ENCODE assay signal across 26 cellular contexts in the genomic region with DNA sequence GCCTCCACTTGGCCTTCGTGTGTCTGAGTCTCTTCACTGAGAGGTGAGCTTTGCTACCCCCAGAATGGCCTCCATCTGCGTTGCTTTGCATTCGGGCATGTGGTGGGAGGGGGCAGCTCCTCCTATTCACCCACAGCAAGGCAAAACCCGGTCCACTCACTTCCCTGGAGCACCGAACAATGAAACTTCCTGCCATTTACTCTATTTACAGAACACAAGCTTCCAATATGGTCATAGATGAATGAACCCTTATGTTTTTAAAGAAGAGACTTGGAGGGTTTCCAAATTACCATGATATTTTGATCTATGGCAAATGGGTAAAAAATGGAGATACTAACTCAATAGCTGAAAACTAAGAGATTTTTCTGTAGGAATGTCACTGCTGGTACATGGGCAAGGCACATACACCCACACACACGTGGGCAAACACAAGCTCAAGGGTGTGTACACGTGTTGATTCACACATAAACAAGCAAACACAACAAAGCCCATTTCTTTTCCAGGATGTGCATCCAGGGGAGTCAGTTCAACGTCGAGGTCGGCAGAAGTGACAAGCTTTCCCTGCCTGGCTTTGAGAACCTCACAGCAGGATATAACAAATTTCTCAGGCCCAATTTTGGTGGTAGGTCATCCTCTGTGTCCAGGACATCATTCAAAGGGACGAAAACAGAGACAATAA. TPM values are rescaled to one million over a fixed set of nuclear protein-coding genes. Genes with fewer than 3 reads are reported as not detected.
DNase-seq lines count a peak whose midpoint lies in the region; ATAC-seq and TF ChIP-seq lines count a peak whose summit lies in the region.
"Had no signal": no experiment of that assay in that cellular context is flagged by ENCODE, and none has a peak within 500 bp of the region (broad histone marks: within the 10 kb centered on the region; RNA-seq: fewer than 3 reads in every experiment).

No MANE protein-coding gene starts in this region.

- no peak overlapping the region for H3K27ac Mint-ChIP-seq in MCF 10A (ENCODE audit: low read depth, unreplicated experiment)
- H3K27ac Mint-ChIP-seq in mesothelial cell of epicardium: peak overlapping the region; percentile 76
- H3K27ac Mint-ChIP-seq: activated CD4-positive, alpha-beta memory T cell treated with anti-CD3 and anti-CD28 coated beads, Interleukin-2, amount 10 ng/mL, durations not matched to agents 7 days and 5 days; activated naive CD4-positive, alpha-beta T cell treated with anti-CD3 and anti-CD28 coated beads for 36 hours; CD4-positive, alpha-beta T cell; nephron had no signal

- no peak overlapping the region for H3K4me3 ChIP-seq in breast epithelium
- no peak overlapping the region for H3K4me3 ChIP-seq in IMR-90 (ENCODE audit: insufficient read depth, low read depth, low read length)
- H3K4me3 ChIP-seq in prostate gland: no peak overlapping the region
- H3K4me3 ChIP-seq: gastroesophageal sphincter, smooth muscle cell, testis had no signal

- H3K14ac ChIP-seq in IMR-90 (replicated peaks; ENCODE audit: low read depth, low read length): no peak overlapping the region

- H3K4me2 ChIP-seq in IMR-90 (ENCODE audit: low read depth, low read length): no peak overlapping the region
- H3K4me2 ChIP-seq: KMS-11, smooth muscle cell had no signal

- POLR2A ChIA-PET in MCF 10A (lab: Yijun Ruan, JAX): interaction anchor here (0.7 to 5.3 kb wide), 4 partner anchors 33 to 153 kb away, joined by 3 to 49 read pairs (median 6); no protein-coding TSS in a partner anchor
- POLR2A ChIA-PET in IMR-90 (lab: Charles Lee; ENCODE audit: unreplicated experiment): no interaction called here

- H2BK5ac ChIP-seq in IMR-90 (ENCODE audit: low read depth, low read length, poor library complexity, severe bottlenecking): no peak overlapping the region

- H3K9me3 Mint-ChIP-seq in MCF 10A (ENCODE audit: unreplicated experiment) (no peaks in the 10 kb centered on the region), mesothelial cell of epicardium (no peaks in the 10 kb centered on the region)
- H3K9me3 Mint-ChIP-seq: activated CD4-positive, alpha-beta memory T cell treated with anti-CD3 and anti-CD28 coated beads, Interleukin-2, amount 10 ng/mL, durations not matched to agents 7 days and 5 days; activated naive CD4-positive, alpha-beta T cell treated with anti-CD3 and anti-CD28 coated beads for 36 hours; CD4-positive, alpha-beta T cell; nephron had no signal

- H3K36me3 Mint-ChIP-seq in MCF 10A (ENCODE audit: insufficient read depth, unreplicated experiment): no peaks in the 10 kb centered on the region
- H3K36me3 Mint-ChIP-seq in mesothelial cell of epicardium: peaks cover 6% of the 10 kb centered on the region

- TF ChIP-seq CTCF in breast epithelium (IDR thresholded peaks at IDR 0.05) (no peak), MCF 10A (IDR thresholded peaks at IDR 0.05; ENCODE audit: unreplicated experiment) (no peak), IMR-90 (conservative IDR thresholded peaks at IDR 0.05; ENCODE audit: low read depth, low read length) (no peak), mesothelial cell of epicardium (IDR thresholded peaks at IDR 0.05; ENCODE audit: unreplicated experiment) (no peak), prostate gland (IDR thresholded peaks at IDR 0.05) (no peak)

- CTCF ChIA-PET in MCF 10A (lab: Yijun Ruan, JAX) (interaction anchor here (0.6 to 16.3 kb wide), 13 partner anchors 11 to 521 kb away, joined by 3 to 992 read pairs (median 3); no protein-coding TSS in a partner anchor), IMR-90 (lab: Yijun Ruan, JAX) (interaction anchor here (1.0 to 1.2 kb wide), 3 partner anchors 9 to 45 kb away, joined by 3 to 4 read pairs (median 3); no protein-coding TSS in a partner anchor)

- H2AFZ ChIP-seq in IMR-90 (replicated peaks; ENCODE audit: low read length, poor library complexity): peak overlapping the region; percentile 2

- no peak overlapping the region for H2BK20ac ChIP-seq in IMR-90 (ENCODE audit: low read depth, low read length)

- no peak overlapping the region for H3K23ac ChIP-seq in IMR-90 (ENCODE audit: low read depth, low read length)

- WGBS in IMR-90 (ENCODE audit: extremely low coverage in 2 of 2, insufficient read length in 1 of 2), 2 experiments: 33% methylated on average over 3 of the region's 11 CpGs; no CpG with 5 or more reads in 1 of the 2 experiments
- WGBS in prostate gland: 66% methylated on average over 11 of the region's 11 CpGs

- no peak overlapping the region for H3K56ac ChIP-seq in IMR-90 (ENCODE audit: extremely low read depth, insufficient read depth, low read length)

- H2BK120ac ChIP-seq in IMR-90 (ENCODE audit: low read depth, low read length): no peak overlapping the region

- TF ChIP-seq POLR2A in breast epithelium (IDR thresholded peaks at IDR 0.05) (no peak), IMR-90 (IDR thresholded peaks at IDR 0.05; ENCODE audit: low read depth, low read length) (no peak), prostate gland (IDR thresholded peaks at IDR 0.05) (no peak)

- H4K91ac ChIP-seq in IMR-90 (ENCODE audit: insufficient read depth, low read depth, low read length): no peak overlapping the region

- H3K4me3 Mint-ChIP-seq in MCF 10A (ENCODE audit: unreplicated experiment) (no peak overlapping the region), mesothelial cell of epicardium (peak overlapping the region; percentile 38)
- H3K4me3 Mint-ChIP-seq: activated CD4-positive, alpha-beta memory T cell treated with anti-CD3 and anti-CD28 coated beads, Interleukin-2, amount 10 ng/mL, durations not matched to agents 7 days and 5 days; activated naive CD4-positive, alpha-beta T cell treated with anti-CD3 and anti-CD28 coated beads for 36 hours; CD4-positive, alpha-beta T cell had no signal

- H3K4me1 Mint-ChIP-seq in MCF 10A (ENCODE audit: insufficient read depth, unreplicated experiment) (no peaks in the 10 kb centered on the region), mesothelial cell of epicardium (peaks cover 60% of the 10 kb centered on the region)
- H3K4me1 Mint-ChIP-seq: activated CD4-positive, alpha-beta memory T cell treated with anti-CD3 and anti-CD28 coated beads, Interleukin-2, amount 10 ng/mL, durations not matched to agents 7 days and 5 days had no signal

- dilution Hi-C loops in IMR-90 (cut with HindIII; ENCODE audit: low sequenced_read_pairs, unreplicated experiment): no loop called here

- H3K18ac ChIP-seq in IMR-90 (ENCODE audit: low read depth, low read length): no peak overlapping the region

- H3K4ac ChIP-seq in IMR-90 (ENCODE audit: low read depth, low read length): no peak overlapping the region

- H2AK9ac ChIP-seq in IMR-90 (replicated peaks; ENCODE audit: low read depth, low read length, poor library complexity): no peak overlapping the region

- BruUV-seq in MCF 10A (replicated peaks; lab: Mats Ljungman, UMichigan) (no TSS peak), IMR-90 (replicated peaks; lab: Mats Ljungman, UMichigan) (no TSS peak)

- no peaks in the 10 kb centered on the region; the same call in 1 of the 2 replicates for H4K20me1 ChIP-seq in IMR-90 (ENCODE audit: insufficient read depth, low read length)

- no peak overlapping the region for H4K8ac ChIP-seq in IMR-90 (ENCODE audit: low read depth in 2 of 2, low read length in 2 of 2)

- no peak for DNase-seq in breast epithelium (ENCODE audit: low spot score in 2 of 2)
- DNase-seq in MCF 10A (ENCODE audit: unreplicated experiment): no peak
- no peak for DNase-seq in IMR-90
- peak; percentile 7 for DNase-seq in SK-MEL-5 (ENCODE audit: low read depth, low spot score)
- no peak for DNase-seq in mesothelial cell of epicardium (ENCODE audit: low spot score in 2 of 2, unreplicated experiment in 2 of 2)
- DNase-seq in prostate gland (ENCODE audit: low spot score): no peak
- DNase-seq in COLO668 (lab: John Stamatoyannopoulos, UW; ENCODE audit: unreplicated experiment): no peak
- DNase-seq: activated CD4-positive, alpha-beta memory T cell treated with anti-CD3 and anti-CD28 coated beads, Interleukin-2, amount 10 ng/mL, durations not matched to agents 7 days and 5 days; activated CD4-positive, alpha-beta T cell treated with anti-CD3 and anti-CD28 coated beads for 1 hour; activated CD8-positive, alpha-beta memory T cell treated with anti-CD3 and anti-CD28 coated beads, Interleukin-2, amount 50 U/mL, for 48 hours; activated naive CD4-positive, alpha-beta T cell treated with anti-CD3 and anti-CD28 coated beads for 36 hours; CD4-positive, alpha-beta T cell; DMS153; hypothalamus; mammary epithelial cell; MM.1S; NCI-H1417 treated with DMSO at 0.1 percent for 48 hours; SHP77 treated with DMSO at 0.1 percent for 48 hours; stimulated activated naive CD8-positive, alpha-beta T cell treated with anti-CD3 and anti-CD28 coated beads, Interleukin-15, Interleukin-2, amounts not matched to agents 100 U/mL and 50 U/mL, for 24 hours; testis had no signal

- no peak for ATAC-seq in IMR-90 (ENCODE audit: low read depth)
- ATAC-seq: gastroesophageal sphincter; stimulated activated naive CD8-positive, alpha-beta T cell treated with anti-CD3 and anti-CD28 coated beads, Interleukin-15, Interleukin-2, amounts not matched to agents 100 U/mL and 50 U/mL, for 24 hours had no signal

- H4K5ac ChIP-seq in IMR-90 (ENCODE audit: low read depth, low read length): no peak overlapping the region

- no peak overlapping the region for H2BK15ac ChIP-seq in IMR-90 (ENCODE audit: low read depth, low read length)

- no peaks in the 10 kb centered on the region for H3K79me1 ChIP-seq in IMR-90 (ENCODE audit: low read depth in 1 of 2, low read length in 2 of 2)

- in situ Hi-C loops in IMR-90 (cut with MboI; ENCODE audit: low sequenced_read_pairs): no loop called here
- in situ Hi-C loops in SK-MEL-5 (cut with HindIII; ENCODE audit: low pct_unique_long_range_greater_than_20kb, low sequenced_read_pairs): no loop called here

- peaks cover 0 to 4% of the 10 kb centered on the region in 2 donors for H3K4me1 ChIP-seq in breast epithelium
- no peaks in the 10 kb centered on the region for H3K4me1 ChIP-seq in IMR-90 (ENCODE audit: control insufficient read depth, insufficient read depth, low read length)
- H3K4me1 ChIP-seq in prostate gland (replicated peaks): no peaks in the 10 kb centered on the region
- H3K4me1 ChIP-seq: gastroesophageal sphincter, testis had no signal

- intact Hi-C loops in breast epithelium (cut with DNase I; ENCODE audit: low total_unique reads): no loop called here
- intact Hi-C loops in MCF 10A (cut with micrococcal nuclease): no loop called here
- intact Hi-C loops in IMR-90 (cut with micrococcal nuclease): no loop called here
- intact Hi-C loops in prostate gland (cut with DNase I): no loop called here

- no peaks in the 10 kb centered on the region for H3K9me1 ChIP-seq in IMR-90 (ENCODE audit: insufficient read depth, low read length)

- no peak overlapping the region for H2AK5ac ChIP-seq in IMR-90 (ENCODE audit: low read depth, low read length)

- H3K9ac ChIP-seq in IMR-90 (ENCODE audit: low read depth, low read length): no peak overlapping the region
- H3K9ac ChIP-seq: KMS-11 had no signal

- H3K27me3 Mint-ChIP-seq in MCF 10A (ENCODE audit: insufficient read depth, unreplicated experiment): no peaks in the 10 kb centered on the region
- no peaks in the 10 kb centered on the region for H3K27me3 Mint-ChIP-seq in mesothelial cell of epicardium (ENCODE audit: low read depth)
- H3K27me3 Mint-ChIP-seq: CD4-positive, alpha-beta T cell had no signal

- H3K27me3 ChIP-seq in breast epithelium (no peaks in the 10 kb centered on the region), IMR-90 (ENCODE audit: control insufficient read depth, insufficient read depth, low read length) (peaks cover 23% of the 10 kb centered on the region), prostate gland (replicated peaks; ENCODE audit: insufficient read depth) (no peaks in the 10 kb centered on the region)
- H3K27me3 ChIP-seq: gastroesophageal sphincter, testis had no signal

- H3K9me3 ChIP-seq in breast epithelium: no peaks in the 10 kb centered on the region
- H3K9me3 ChIP-seq in IMR-90 (ENCODE audit: control insufficient read depth, insufficient read depth, low read length): no peaks in the 10 kb centered on the region
- no peaks in the 10 kb centered on the region for H3K9me3 ChIP-seq in prostate gland
- H3K9me3 ChIP-seq: gastroesophageal sphincter, testis had no signal

- H3K27ac ChIP-seq in breast epithelium (peak overlapping the region; percentile 59 to 84), IMR-90 (ENCODE audit: insufficient read depth, low read length) (no peak overlapping the region), prostate gland (no peak overlapping the region)
- H3K27ac ChIP-seq: gastroesophageal sphincter, HL-60, KMS-11, testis had no signal

- no peaks in the 10 kb centered on the region for H3K36me3 ChIP-seq in breast epithelium
- H3K36me3 ChIP-seq in IMR-90 (ENCODE audit: control insufficient read depth, insufficient read depth, low read length): no peaks in the 10 kb centered on the region
- H3K36me3 ChIP-seq in prostate gland: no peaks in the 10 kb centered on the region
- H3K36me3 ChIP-seq: gastroesophageal sphincter had no signal

- no peak for TF ChIP-seq RAD21 in IMR-90 (IDR thresholded peaks at IDR 0.05; ENCODE audit: low read length)

RNA-seq across cellular contexts. Expression of a gene that starts 5.2 kb away (rescaled TPM):
- total RNA-seq in breast epithelium (100 to 1,000 TPM in 1 of 3 donors, 10 to 100 TPM in 1, under 1 TPM in 1; 0.32 to 241 (median 52.4) TPM), MCF 10A (2022) (not detected in 2 replicates), IMR-90 (2012; rRNA removed) (not detected in 2 replicates), mesothelial cell of epicardium (274 to 327 TPM (median 301 TPM) in 3 replicates), prostate gland (1 to 10 TPM; 4.8 to 5.5 TPM)
- polyA plus RNA-seq in IMR-90 (2012; rRNA removed): not detected in 2 replicates
- not detected in 2 replicates for polyA plus RNA-seq in IMR-90 (2012; cell fraction: cytosol; rRNA removed)
- not detected in 2 replicates for polyA plus RNA-seq in IMR-90 (2012; cell fraction: nucleus; rRNA removed; ENCODE audit: low replicate concordance)
- not detected in 2 replicates for total RNA-seq in SK-MEL-5 (2014; rRNA removed; shearing (Covaris generic))
- polyA plus RNA-seq in SK-MEL-5 (2015; cell fraction: cytosol; rRNA removed): not detected in 2 replicates
- polyA plus RNA-seq in SK-MEL-5 (2015; cell fraction: nucleus; rRNA removed): not detected in 2 replicates
- total RNA-seq: activated CD4-positive, alpha-beta memory T cell treated with anti-CD3 and anti-CD28 coated beads, Interleukin-2, amount 10 ng/mL, durations not matched to agents 7 days and 5 days; activated naive CD4-positive, alpha-beta T cell treated with anti-CD3 and anti-CD28 coated beads for 36 hours; CD4-positive, alpha-beta T cell; T-helper 2 cell treated with Interferon-gamma antibody and Interleukin-4, amounts not matched to agents 100 ng/mL and 5 ng/mL, for 36 hours; testis had no signal

Comparison
In these comparisons a context has a peak if more than half of its experiments do, and no peak if none do; other contexts are left out.
1. H3K27ac ChIP-seq: peak in breast epithelium (2 of 2); none in IMR-90 (single experiment) and prostate gland (0 of 2).